ENCODE assay signal across 2 cellular contexts in the genomic region with DNA sequence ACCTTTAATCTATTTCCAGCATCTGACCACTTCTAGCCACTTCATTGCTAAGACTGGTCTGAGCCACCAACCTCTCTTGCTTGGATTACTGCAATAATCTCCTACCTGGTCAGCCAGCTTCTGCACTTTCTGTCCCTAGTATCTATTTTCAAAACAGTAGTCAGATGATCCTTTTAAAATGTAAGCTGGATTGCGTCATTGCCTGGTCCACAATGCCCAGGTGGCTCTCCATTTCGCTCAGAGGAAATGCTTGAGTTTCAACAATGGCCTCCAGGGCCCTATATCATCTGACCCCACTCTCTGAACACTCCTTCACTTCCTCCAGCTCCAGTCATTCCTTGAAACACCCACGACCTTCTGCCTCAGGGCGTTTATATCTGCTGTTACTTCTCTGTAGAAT.
A peak's percentile ranks its signal among the peaks of the same experiment; 100 is the strongest.
TF ChIP-seq lines count a peak whose summit lies in the region.

No MANE protein-coding gene starts in this region.

TF ChIP-seq in GM12878, 131 proteins besides CTCF, POLR2A, EP300 and RAD21 (continued from another document and continues in another):
- TF ChIP-seq, protein P1, sequence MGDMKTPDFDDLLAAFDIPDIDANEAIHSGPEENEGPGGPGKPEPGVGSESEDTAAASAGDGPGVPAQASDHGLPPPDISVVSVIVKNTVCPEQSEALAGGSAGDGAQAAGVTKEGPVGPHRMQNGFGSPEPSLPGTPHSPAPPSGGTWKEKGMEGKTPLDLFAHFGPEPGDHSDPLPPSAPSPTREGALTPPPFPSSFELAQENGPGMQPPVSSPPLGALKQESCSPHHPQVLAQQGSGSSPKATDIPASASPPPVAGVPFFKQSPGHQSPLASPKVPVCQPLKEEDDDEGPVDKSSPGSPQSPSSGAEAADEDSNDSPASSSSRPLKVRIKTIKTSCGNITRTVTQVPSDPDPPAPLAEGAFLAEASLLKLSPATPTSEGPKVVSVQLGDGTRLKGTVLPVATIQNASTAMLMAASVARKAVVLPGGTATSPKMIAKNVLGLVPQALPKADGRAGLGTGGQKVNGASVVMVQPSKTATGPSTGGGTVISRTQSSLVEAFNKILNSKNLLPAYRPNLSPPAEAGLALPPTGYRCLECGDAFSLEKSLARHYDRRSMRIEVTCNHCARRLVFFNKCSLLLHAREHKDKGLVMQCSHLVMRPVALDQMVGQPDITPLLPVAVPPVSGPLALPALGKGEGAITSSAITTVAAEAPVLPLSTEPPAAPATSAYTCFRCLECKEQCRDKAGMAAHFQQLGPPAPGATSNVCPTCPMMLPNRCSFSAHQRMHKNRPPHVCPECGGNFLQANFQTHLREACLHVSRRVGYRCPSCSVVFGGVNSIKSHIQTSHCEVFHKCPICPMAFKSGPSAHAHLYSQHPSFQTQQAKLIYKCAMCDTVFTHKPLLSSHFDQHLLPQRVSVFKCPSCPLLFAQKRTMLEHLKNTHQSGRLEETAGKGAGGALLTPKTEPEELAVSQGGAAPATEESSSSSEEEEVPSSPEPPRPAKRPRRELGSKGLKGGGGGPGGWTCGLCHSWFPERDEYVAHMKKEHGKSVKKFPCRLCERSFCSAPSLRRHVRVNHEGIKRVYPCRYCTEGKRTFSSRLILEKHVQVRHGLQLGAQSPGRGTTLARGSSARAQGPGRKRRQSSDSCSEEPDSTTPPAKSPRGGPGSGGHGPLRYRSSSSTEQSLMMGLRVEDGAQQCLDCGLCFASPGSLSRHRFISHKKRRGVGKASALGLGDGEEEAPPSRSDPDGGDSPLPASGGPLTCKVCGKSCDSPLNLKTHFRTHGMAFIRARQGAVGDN (IDR thresholded peaks at IDR 0.05): no peak
- no peak for TF ChIP-seq POU2F2 (IDR thresholded peaks at IDR 0.05; ENCODE audit: borderline replicate concordance, low read depth, low read length)
- TF ChIP-seq YY1 (IDR thresholded peaks at IDR 0.05; ENCODE audit: low read depth, low read length): peak; percentile 57; the same call in 1 of the 2 replicates
- TF ChIP-seq, protein P2, sequence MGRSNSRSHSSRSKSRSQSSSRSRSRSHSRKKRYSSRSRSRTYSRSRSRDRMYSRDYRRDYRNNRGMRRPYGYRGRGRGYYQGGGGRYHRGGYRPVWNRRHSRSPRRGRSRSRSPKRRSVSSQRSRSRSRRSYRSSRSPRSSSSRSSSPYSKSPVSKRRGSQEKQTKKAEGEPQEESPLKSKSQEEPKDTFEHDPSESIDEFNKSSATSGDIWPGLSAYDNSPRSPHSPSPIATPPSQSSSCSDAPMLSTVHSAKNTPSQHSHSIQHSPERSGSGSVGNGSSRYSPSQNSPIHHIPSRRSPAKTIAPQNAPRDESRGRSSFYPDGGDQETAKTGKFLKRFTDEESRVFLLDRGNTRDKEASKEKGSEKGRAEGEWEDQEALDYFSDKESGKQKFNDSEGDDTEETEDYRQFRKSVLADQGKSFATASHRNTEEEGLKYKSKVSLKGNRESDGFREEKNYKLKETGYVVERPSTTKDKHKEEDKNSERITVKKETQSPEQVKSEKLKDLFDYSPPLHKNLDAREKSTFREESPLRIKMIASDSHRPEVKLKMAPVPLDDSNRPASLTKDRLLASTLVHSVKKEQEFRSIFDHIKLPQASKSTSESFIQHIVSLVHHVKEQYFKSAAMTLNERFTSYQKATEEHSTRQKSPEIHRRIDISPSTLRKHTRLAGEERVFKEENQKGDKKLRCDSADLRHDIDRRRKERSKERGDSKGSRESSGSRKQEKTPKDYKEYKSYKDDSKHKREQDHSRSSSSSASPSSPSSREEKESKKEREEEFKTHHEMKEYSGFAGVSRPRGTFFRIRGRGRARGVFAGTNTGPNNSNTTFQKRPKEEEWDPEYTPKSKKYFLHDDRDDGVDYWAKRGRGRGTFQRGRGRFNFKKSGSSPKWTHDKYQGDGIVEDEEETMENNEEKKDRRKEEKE (IDR thresholded peaks at IDR 0.05): no peak
- no peak for TF ChIP-seq RCOR1 (conservative IDR thresholded peaks at IDR 0.05; ENCODE audit: low read depth, low read length)
- TF ChIP-seq ESRRA (IDR thresholded peaks at IDR 0.05; ENCODE audit: low read length): no peak
- 0 out of 2 replicates have a peak, but pooled peaks have one; percentile 26 for TF ChIP-seq NR2F1 (conservative IDR thresholded peaks at IDR 0.05)
- no peak for TF ChIP-seq ZNF217 (IDR thresholded peaks at IDR 0.05)
- no peak for TF ChIP-seq NBN (IDR thresholded peaks at IDR 0.05)
- TF ChIP-seq, protein P3, sequence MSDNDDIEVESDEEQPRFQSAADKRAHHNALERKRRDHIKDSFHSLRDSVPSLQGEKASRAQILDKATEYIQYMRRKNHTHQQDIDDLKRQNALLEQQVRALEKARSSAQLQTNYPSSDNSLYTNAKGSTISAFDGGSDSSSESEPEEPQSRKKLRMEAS (IDR thresholded peaks at IDR 0.05; ENCODE audit: low read depth, low read length): no peak
- peak; percentile 60 for TF ChIP-seq JUNB (IDR thresholded peaks at IDR 0.05)
- no peak for TF ChIP-seq RAD51 (IDR thresholded peaks at IDR 0.05)
- TF ChIP-seq ETV6 (conservative IDR thresholded peaks at IDR 0.05 in 1 of 2, IDR thresholded peaks at IDR 0.05 in 1 of 2; ENCODE audit: borderline replicate concordance in 1 of 2, low read depth in 1 of 2): 0 out of 4 replicates have a peak, but pooled peaks of 1 of the 2 experiments have one; percentile 40
- TF ChIP-seq ZSCAN29 (IDR thresholded peaks at IDR 0.05): no peak
- TF ChIP-seq GATAD2B (conservative IDR thresholded peaks at IDR 0.05; ENCODE audit: low read depth): no peak
- TF ChIP-seq, protein P4, sequence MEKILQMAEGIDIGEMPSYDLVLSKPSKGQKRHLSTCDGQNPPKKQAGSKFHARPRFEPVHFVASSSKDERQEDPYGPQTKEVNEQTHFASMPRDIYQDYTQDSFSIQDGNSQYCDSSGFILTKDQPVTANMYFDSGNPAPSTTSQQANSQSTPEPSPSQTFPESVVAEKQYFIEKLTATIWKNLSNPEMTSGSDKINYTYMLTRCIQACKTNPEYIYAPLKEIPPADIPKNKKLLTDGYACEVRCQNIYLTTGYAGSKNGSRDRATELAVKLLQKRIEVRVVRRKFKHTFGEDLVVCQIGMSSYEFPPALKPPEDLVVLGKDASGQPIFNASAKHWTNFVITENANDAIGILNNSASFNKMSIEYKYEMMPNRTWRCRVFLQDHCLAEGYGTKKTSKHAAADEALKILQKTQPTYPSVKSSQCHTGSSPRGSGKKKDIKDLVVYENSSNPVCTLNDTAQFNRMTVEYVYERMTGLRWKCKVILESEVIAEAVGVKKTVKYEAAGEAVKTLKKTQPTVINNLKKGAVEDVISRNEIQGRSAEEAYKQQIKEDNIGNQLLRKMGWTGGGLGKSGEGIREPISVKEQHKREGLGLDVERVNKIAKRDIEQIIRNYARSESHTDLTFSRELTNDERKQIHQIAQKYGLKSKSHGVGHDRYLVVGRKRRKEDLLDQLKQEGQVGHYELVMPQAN (conservative IDR thresholded peaks at IDR 0.05): no peak
- no peak for TF ChIP-seq CBX5 (IDR thresholded peaks at IDR 0.05; ENCODE audit: low read depth)
- TF ChIP-seq STAT1 (conservative IDR thresholded peaks at IDR 0.05): no peak
- TF ChIP-seq CHD2 (IDR thresholded peaks at IDR 0.05; ENCODE audit: borderline replicate concordance, low read depth, low read length): no peak
- no peak for TF ChIP-seq CREB1 (IDR thresholded peaks at IDR 0.05; ENCODE audit: low read depth)
- peak; percentile 31; the same call in 1 of the 2 replicates for TF ChIP-seq EED (IDR thresholded peaks at IDR 0.05; ENCODE audit: low read depth)

TF ChIP-seq in WTC11, 78 proteins besides CTCF, POLR2A, EP300 and RAD21 (continued from another document):
- TF ChIP-seq, protein P5, sequence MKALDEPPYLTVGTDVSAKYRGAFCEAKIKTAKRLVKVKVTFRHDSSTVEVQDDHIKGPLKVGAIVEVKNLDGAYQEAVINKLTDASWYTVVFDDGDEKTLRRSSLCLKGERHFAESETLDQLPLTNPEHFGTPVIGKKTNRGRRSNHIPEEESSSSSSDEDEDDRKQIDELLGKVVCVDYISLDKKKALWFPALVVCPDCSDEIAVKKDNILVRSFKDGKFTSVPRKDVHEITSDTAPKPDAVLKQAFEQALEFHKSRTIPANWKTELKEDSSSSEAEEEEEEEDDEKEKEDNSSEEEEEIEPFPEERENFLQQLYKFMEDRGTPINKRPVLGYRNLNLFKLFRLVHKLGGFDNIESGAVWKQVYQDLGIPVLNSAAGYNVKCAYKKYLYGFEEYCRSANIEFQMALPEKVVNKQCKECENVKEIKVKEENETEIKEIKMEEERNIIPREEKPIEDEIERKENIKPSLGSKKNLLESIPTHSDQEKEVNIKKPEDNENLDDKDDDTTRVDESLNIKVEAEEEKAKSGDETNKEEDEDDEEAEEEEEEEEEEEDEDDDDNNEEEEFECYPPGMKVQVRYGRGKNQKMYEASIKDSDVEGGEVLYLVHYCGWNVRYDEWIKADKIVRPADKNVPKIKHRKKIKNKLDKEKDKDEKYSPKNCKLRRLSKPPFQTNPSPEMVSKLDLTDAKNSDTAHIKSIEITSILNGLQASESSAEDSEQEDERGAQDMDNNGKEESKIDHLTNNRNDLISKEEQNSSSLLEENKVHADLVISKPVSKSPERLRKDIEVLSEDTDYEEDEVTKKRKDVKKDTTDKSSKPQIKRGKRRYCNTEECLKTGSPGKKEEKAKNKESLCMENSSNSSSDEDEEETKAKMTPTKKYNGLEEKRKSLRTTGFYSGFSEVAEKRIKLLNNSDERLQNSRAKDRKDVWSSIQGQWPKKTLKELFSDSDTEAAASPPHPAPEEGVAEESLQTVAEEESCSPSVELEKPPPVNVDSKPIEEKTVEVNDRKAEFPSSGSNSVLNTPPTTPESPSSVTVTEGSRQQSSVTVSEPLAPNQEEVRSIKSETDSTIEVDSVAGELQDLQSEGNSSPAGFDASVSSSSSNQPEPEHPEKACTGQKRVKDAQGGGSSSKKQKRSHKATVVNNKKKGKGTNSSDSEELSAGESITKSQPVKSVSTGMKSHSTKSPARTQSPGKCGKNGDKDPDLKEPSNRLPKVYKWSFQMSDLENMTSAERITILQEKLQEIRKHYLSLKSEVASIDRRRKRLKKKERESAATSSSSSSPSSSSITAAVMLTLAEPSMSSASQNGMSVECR (CRISPR knock-in tag; IDR thresholded peaks at IDR 0.05; ENCODE audit: borderline replicate concordance): no peak
- TF ChIP-seq EMX1 (CRISPR knock-in tag; IDR thresholded peaks at IDR 0.05): no peak
- no peak for TF ChIP-seq NFYB (CRISPR knock-in tag; conservative IDR thresholded peaks at IDR 0.05; ENCODE audit: low read depth)
- TF ChIP-seq ETV6 (CRISPR knock-in tag; IDR thresholded peaks at IDR 0.05): no peak
- no peak for TF ChIP-seq IRF2 (CRISPR knock-in tag; IDR thresholded peaks at IDR 0.05; ENCODE audit: borderline replicate concordance, low read depth)
- no peak for TF ChIP-seq NR1H2 (CRISPR knock-in tag; IDR thresholded peaks at IDR 0.05)
- no peak for TF ChIP-seq FOXP1 (CRISPR knock-in tag; IDR thresholded peaks at IDR 0.05; ENCODE audit: borderline replicate concordance)
